In the genomic region with DNA sequence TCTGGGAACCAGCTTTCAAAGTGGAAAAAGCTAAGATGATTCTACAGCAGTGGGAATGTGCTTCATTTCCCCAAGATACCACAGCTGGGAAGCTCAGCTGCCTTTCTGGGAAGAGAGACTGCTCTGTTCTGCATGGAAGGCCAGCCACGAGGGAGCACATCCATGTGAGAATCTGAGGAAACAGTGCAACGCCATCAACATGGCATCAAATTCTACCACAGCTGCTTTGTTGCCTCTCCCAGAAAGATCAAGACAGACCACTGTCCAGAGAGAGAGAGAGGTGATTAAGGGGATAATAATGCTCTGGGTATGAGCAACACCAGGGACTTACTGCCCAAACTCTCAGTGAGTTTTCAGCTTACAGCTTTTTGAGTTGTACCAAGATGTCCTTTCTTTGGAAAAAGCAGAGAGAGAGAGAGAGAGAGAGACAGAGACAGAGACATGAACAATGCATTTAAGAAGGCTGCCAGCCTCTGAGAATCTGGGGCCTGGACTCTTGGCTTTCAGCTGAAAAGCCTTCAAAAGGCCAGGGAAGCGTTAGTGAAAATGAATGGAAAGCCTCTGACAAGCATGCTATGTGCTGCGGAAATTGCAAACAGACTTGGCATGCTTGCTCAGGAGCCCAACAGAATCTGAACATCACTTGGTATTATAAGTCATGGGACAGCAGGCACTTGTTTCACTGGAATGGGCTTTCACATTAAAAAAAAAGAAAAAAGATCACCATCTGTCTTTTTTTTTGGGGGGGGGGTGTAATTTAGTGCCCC, we compare ENCODE assay signal across 19 cellular contexts.
DNase-seq lines count a peak whose midpoint lies in the region; ATAC-seq and TF ChIP-seq lines count a peak whose summit lies in the region.
"Had no signal": no experiment of that assay in that cellular context is flagged by ENCODE, and none has a peak within 500 bp of the region (broad histone marks: within the 10 kb centered on the region; RNA-seq: fewer than 3 reads in every experiment).

No MANE protein-coding gene starts in this region.

- no peak overlapping the region for H3K4me3 ChIP-seq in mammary epithelial cell (replicated peaks in 1 of 3; ENCODE audit: insufficient read depth in 1 of 3, low read depth in 2 of 3, low read length in 3 of 3)
- H3K4me3 ChIP-seq in breast epithelium, result no peak overlapping the region
- no peak overlapping the region for H3K4me3 ChIP-seq in brain microvascular endothelial cell (ENCODE audit: low read depth, low read length)
- H3K4me3 ChIP-seq: thyroid gland had no signal

- H3K36me3 ChIP-seq in mammary epithelial cell (ENCODE audit: insufficient read depth, low read length) (no peaks in the 10 kb centered on the region), breast epithelium (no peaks in the 10 kb centered on the region), brain microvascular endothelial cell (replicated peaks) (no peaks in the 10 kb centered on the region)
- H3K36me3 ChIP-seq: thyroid gland had no signal

- H3K27ac ChIP-seq in mammary epithelial cell (ENCODE audit: insufficient read depth, low read depth, low read length), result no peak overlapping the region
- H3K27ac ChIP-seq in breast epithelium, result no peak overlapping the region
- H3K27ac ChIP-seq in brain microvascular endothelial cell, result no peak overlapping the region
- H3K27ac ChIP-seq: 22Rv1, thyroid gland had no signal

- no peaks in the 10 kb centered on the region for H3K79me2 ChIP-seq in mammary epithelial cell (ENCODE audit: insufficient read depth, low read length)

- TF ChIP-seq POLR2A in breast epithelium (IDR thresholded peaks at IDR 0.05), result no peak

- DNase-seq in mammary epithelial cell, result peak; percentile 16
- no peak for DNase-seq in breast epithelium (ENCODE audit: low spot score in 2 of 2)
- DNase-seq in brain microvascular endothelial cell, result peak; percentile 8
- DNase-seq in medulla oblongata (ENCODE audit: extremely low spot score), result peak; percentile 27
- no peak for DNase-seq in NCI-H2196 treated with DMSO at 0.1 percent for 48 hours (lab: John Stamatoyannopoulos, UW; ENCODE audit: unreplicated experiment)
- DNase-seq in SK-N-DZ (ENCODE audit: low spot score), result no peak
- no peak for DNase-seq in RKO (ENCODE audit: low spot score)
- DNase-seq: activated CD8-positive, alpha-beta T cell treated with anti-CD3 and anti-CD28 coated beads, Interleukin-2, amount 10 ng/mL, durations not matched to agents 7 days and 5 days; aorta; COR-L47; effector memory CD4-positive, alpha-beta T cell; NCI-H1105 treated with DMSO at 0.1 percent for 48 hours; NCI-H2171 treated with DMSO at 0.1 percent for 48 hours; SIG-M5; stimulated activated CD4-positive, alpha-beta T cell treated with anti-CD3 and anti-CD28 coated beads, Interleukin-1b, Interleukin-23, amount 100 ng/mL, for 48 hours; thyroid gland had no signal

- intact Hi-C loops in mammary epithelial cell (cut with micrococcal nuclease) (no loop called here), breast epithelium (cut with DNase I; ENCODE audit: low total_unique reads) (no loop called here)

- BruUV-seq in mammary epithelial cell (replicated peaks; lab: Mats Ljungman, UMichigan), result no TSS peak

- ATAC-seq in GM18861 (IDR thresholded peaks at IDR 0.05; ENCODE audit: unreplicated experiment), result no peak
- ATAC-seq: activated CD8-positive, alpha-beta T cell treated with anti-CD3 and anti-CD28 coated beads, Interleukin-2, amount 10 ng/mL, durations not matched to agents 7 days and 5 days; activated T-helper 17 cell treated with anti-CD3 and anti-CD28 coated beads, Interleukin-2, amount 50 U/mL, for 72 hours had no signal

- no peak overlapping the region for H3K4me2 ChIP-seq in mammary epithelial cell (ENCODE audit: insufficient read depth, low read depth, low read length)

- no peaks in the 10 kb centered on the region for H3K4me1 ChIP-seq in mammary epithelial cell (ENCODE audit: insufficient read depth, low read length)
- H3K4me1 ChIP-seq in breast epithelium, result no peaks in the 10 kb centered on the region

- H3K27me3 ChIP-seq in mammary epithelial cell (ENCODE audit: insufficient read depth, low read length), result no peaks in the 10 kb centered on the region
- no peaks in the 10 kb centered on the region for H3K27me3 ChIP-seq in breast epithelium
- no peaks in the 10 kb centered on the region for H3K27me3 ChIP-seq in brain microvascular endothelial cell (replicated peaks)
- H3K27me3 ChIP-seq: thyroid gland had no signal

- CTCF ChIA-PET in mammary epithelial cell (lab: Charles Lee; ENCODE audit: low non-redundant PET), result no interaction called here

- TF ChIP-seq CTCF in mammary epithelial cell (conservative IDR thresholded peaks at IDR 0.05 in 1 of 2, IDR thresholded peaks at IDR 0.05 in 1 of 2; ENCODE audit: extremely low read depth in 1 of 2, insufficient read depth in 1 of 2, low read depth in 1 of 2, low read length in 2 of 2), result no peak
- no peak for TF ChIP-seq CTCF in breast epithelium (IDR thresholded peaks at IDR 0.05)
- no peak for TF ChIP-seq CTCF in brain microvascular endothelial cell (IDR thresholded peaks at IDR 0.05; ENCODE audit: low read depth, low read length, missing control alignments)

- H2AFZ ChIP-seq in mammary epithelial cell (ENCODE audit: low read depth, low read length), result no peak overlapping the region

- in situ Hi-C loops in mammary epithelial cell (cut with MboI; ENCODE audit: low sequenced_read_pairs in 2 of 2), result no loop called here
- in situ Hi-C loops in brain microvascular endothelial cell (cut with HindIII; ENCODE audit: low pct_ligation_motif_present, low sequenced_read_pairs), result no loop called here

- no peaks in the 10 kb centered on the region for H4K20me1 ChIP-seq in mammary epithelial cell (ENCODE audit: insufficient read depth, low read length)

- H3K9me3 ChIP-seq in mammary epithelial cell (replicated peaks; ENCODE audit: insufficient read depth, low read length) (no peaks in the 10 kb centered on the region), breast epithelium (no peaks in the 10 kb centered on the region)
- H3K9me3 ChIP-seq: thyroid gland had no signal

- WGBS in mammary epithelial cell (ENCODE audit: low coverage, missing lambda C conversion rate), result 87% methylated on average over 4 of the region's 4 CpGs

- dilution Hi-C loops in mammary epithelial cell (cut with HindIII; ENCODE audit: low sequenced_read_pairs), result no loop called here

- H3K9ac ChIP-seq in mammary epithelial cell (ENCODE audit: insufficient read depth, low read length), result no peak overlapping the region

Comparison
In these comparisons a context has a peak if more than half of its experiments do, and no peak if none do; other contexts are left out.
1. DNase-seq: peak in mammary epithelial cell (single experiment), brain microvascular endothelial cell (single experiment) and medulla oblongata (single experiment); none in breast epithelium (0 of 2), NCI-H2196 treated with DMSO at 0.1 percent for 48 hours (single experiment), SK-N-DZ (single experiment) and RKO (single experiment).